Comparison of ENCODE assay signal across 10 cellular contexts in the genomic region with DNA sequence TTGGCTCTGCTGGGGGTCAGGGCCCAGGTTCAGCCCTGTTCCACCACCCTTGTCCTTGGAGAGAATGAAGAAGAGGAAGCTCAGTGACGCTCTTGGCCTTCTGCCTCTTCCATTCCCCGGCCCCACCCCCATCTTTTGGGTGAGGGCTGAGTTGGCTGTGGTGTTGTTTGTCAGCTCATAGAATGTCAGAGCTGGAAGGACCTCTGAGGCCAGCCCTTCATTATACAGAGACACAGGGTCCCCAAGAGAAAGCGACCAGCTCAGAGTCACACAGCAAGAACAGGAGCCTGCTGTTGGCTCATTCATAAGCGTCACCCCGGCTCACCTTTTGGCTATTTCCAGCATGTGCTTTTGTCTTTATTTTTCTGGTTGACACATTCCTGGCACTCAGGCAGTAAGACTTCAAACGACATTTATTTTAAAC.
A peak's percentile ranks its signal among the peaks of the same experiment; 100 is the strongest.
DNase-seq lines count a peak whose midpoint lies in the region; ATAC-seq and TF ChIP-seq lines count a peak whose summit lies in the region.
"Had no signal": no experiment of that assay in that cellular context is flagged by ENCODE, and none has a peak within 500 bp of the region (broad histone marks: within the 10 kb centered on the region; RNA-seq: fewer than 3 reads in every experiment).

No MANE protein-coding gene starts in this region.

- DNase-seq in Calu3 = no peak
- peak in 1 of 34 experiments; percentile 11 for DNase-seq in T-cell
- DNase-seq in heart right ventricle = peak; percentile 79 to 83
- DNase-seq in sciatic nerve (ENCODE audit: low spot score) = peak; percentile 78
- DNase-seq in brain microvascular endothelial cell = no peak
- no peak for DNase-seq in stimulated activated CD4-positive, alpha-beta T cell treated with anti-CD3 and anti-CD28 coated beads, Interleukin-4, amount 100 ng/mL, for 4 hours
- DNase-seq in AG08395 (ENCODE audit: low spot score) = no peak
- DNase-seq: NCI-H1105; stimulated activated CD4-positive, alpha-beta T cell treated with anti-CD3 and anti-CD28 coated beads, Interleukin-4, amount 100 ng/mL, for 1 hour had no signal

- H3K4me3 Mint-ChIP-seq in Calu3 (ENCODE audit: low read depth, unreplicated experiment) = no peak overlapping the region
- no peak overlapping the region for H3K4me3 Mint-ChIP-seq in T-cell

- H3K27ac ChIP-seq in heart right ventricle (peak overlapping the region; percentile 79 to 95 (median 86)), brain microvascular endothelial cell (no peak overlapping the region)

- peaks cover 7% of the 10 kb centered on the region for H3K4me1 Mint-ChIP-seq in Calu3 (ENCODE audit: low read depth, unreplicated experiment)
- peaks cover 0 to 8% (median 6%) of the 10 kb centered on the region in 3 donors for H3K4me1 Mint-ChIP-seq in T-cell

- 10 to 12% methylated on average over 6 of the region's 6 CpGs for WGBS in heart right ventricle, 2 donors

- POLR2A ChIA-PET in T-cell (lab: Charles Lee) = no interaction called here

- H3K36me3 Mint-ChIP-seq in Calu3 (ENCODE audit: insufficient read depth, unreplicated experiment) (peaks cover 96% of the 10 kb centered on the region), T-cell (peaks cover 55% of the 10 kb centered on the region)

- H3K27ac Mint-ChIP-seq in Calu3 (ENCODE audit: unreplicated experiment) (peak overlapping the region; percentile 54), T-cell (peak overlapping the region; percentile 24 to 81)

- TF ChIP-seq CTCF in Calu3 (IDR thresholded peaks at IDR 0.05; ENCODE audit: unreplicated experiment) = no peak
- no peak for TF ChIP-seq CTCF in heart right ventricle (IDR thresholded peaks at IDR 0.05)
- TF ChIP-seq CTCF in brain microvascular endothelial cell (IDR thresholded peaks at IDR 0.05; ENCODE audit: low read depth, low read length, missing control alignments) = no peak

- H3K9me3 Mint-ChIP-seq in Calu3 (ENCODE audit: low read depth, unreplicated experiment) (no peaks in the 10 kb centered on the region), T-cell (no peaks in the 10 kb centered on the region)

- H3K9me3 ChIP-seq in heart right ventricle = no peaks in the 10 kb centered on the region

- H3K36me3 ChIP-seq in heart right ventricle (peaks cover 0 to 88% (median 7%) of the 10 kb centered on the region in 9 donors), brain microvascular endothelial cell (replicated peaks) (peaks cover 91% of the 10 kb centered on the region)

- peaks cover 35 to 66% (median 58%) of the 10 kb centered on the region in 9 donors for H3K4me1 ChIP-seq in heart right ventricle

- H3K4me3 ChIP-seq in heart right ventricle = no peak overlapping the region
- no peak overlapping the region for H3K4me3 ChIP-seq in brain microvascular endothelial cell (ENCODE audit: low read depth, low read length)

- CTCF ChIA-PET in Calu3 (lab: Charles Lee) (interaction anchor here (1.5 kb wide), 1 partner anchor 11 kb away, joined by 3 read pairs; no protein-coding TSS in a partner anchor), T-cell (lab: Charles Lee) (no interaction called here)

- intact Hi-C loops in Calu3 (cut with micrococcal nuclease; ENCODE audit: unreplicated experiment) = no loop called here
- intact Hi-C loops in heart right ventricle (cut with DNase I) = loop anchor here in 6 of 10 donors (1.0 to 10.0 kb wide), 6 partner anchors 64 to 304 kb away; a partner anchor contains a TSS
- intact Hi-C loops in sciatic nerve (cut with DNase I) = no loop called here

- no peaks in the 10 kb centered on the region for H3K27me3 Mint-ChIP-seq in Calu3 (ENCODE audit: unreplicated experiment)
- no peaks in the 10 kb centered on the region for H3K27me3 Mint-ChIP-seq in T-cell

- H3K27me3 ChIP-seq in heart right ventricle (no peaks in the 10 kb centered on the region), brain microvascular endothelial cell (replicated peaks) (no peaks in the 10 kb centered on the region)

- ATAC-seq in T-cell (replicated peaks in 1 of 4) (no peak), heart right ventricle (peak; percentile 39 to 68 (median 56)), sciatic nerve (peak; percentile 13), HG02678 (IDR thresholded peaks at IDR 0.05; ENCODE audit: unreplicated experiment) (no peak)

- BruUV-seq in Calu3 (replicated peaks; lab: Mats Ljungman, UMichigan) = no TSS peak

- in situ Hi-C loops in brain microvascular endothelial cell (cut with HindIII; ENCODE audit: low pct_ligation_motif_present, low sequenced_read_pairs) = no loop called here

Comparison
In these comparisons a context has a peak if more than half of its experiments do, and no peak if none do; other contexts are left out.
1. DNase-seq: peak in heart right ventricle (2 of 2) and sciatic nerve (single experiment); none in Calu3 (single experiment), brain microvascular endothelial cell (single experiment), stimulated activated CD4-positive, alpha-beta T cell treated with anti-CD3 and anti-CD28 coated beads, Interleukin-4, amount 100 ng/mL, for 4 hours (0 of 2) and AG08395 (single experiment).
2. ATAC-seq: peak in heart right ventricle (8 of 8) and sciatic nerve (single experiment); none in T-cell (0 of 4) and HG02678 (single experiment).
3. intact Hi-C loops: an anchor here in heart right ventricle (1.0 to 10.0 kb wide); none called in Calu3 and sciatic nerve.